35 cellular contexts compared by ENCODE assay signal in the genomic region with DNA sequence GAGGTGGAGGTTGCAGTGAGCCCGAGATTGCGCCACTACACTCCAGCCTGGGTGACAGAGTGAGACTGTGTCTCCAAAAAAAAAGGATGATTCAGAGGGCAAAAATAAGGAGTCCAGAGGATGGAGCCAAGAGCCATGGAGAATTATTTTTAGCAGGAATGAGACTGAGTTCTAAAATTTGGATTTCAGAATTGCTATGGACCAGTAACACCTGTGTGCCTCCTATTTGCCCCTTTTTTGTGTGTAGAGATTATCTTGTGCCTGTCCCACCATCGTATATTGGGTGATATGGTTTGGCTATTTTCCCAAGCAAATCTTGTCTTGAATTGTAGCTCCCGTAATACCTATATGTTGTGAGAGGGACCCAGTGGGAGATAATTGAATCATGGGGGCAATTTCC.
"Had no signal": no experiment of that assay in that cellular context is flagged by ENCODE, and none has a peak within 500 bp of the region (broad histone marks: within the 10 kb centered on the region; RNA-seq: fewer than 3 reads in every experiment).

No MANE protein-coding gene starts in this region.

- H3K9ac ChIP-seq: KMS-11 had no signal

- H3K27ac ChIP-seq: KMS-11 had no signal

- DNase-seq: Karpas-422, Kasumi-1, MG63, MM.1S, MV-4-11, NCI-H1048, NCI-H1092, NCI-H1092 treated with DMSO at 0.1 percent for 48 hours, NCI-H1105, NCI-H1105 treated with DMSO at 0.1 percent for 48 hours, NCI-H1417, NCI-H1417 treated with DMSO at 0.1 percent for 48 hours, NCI-H1436, NCI-H1436 treated with DMSO at 0.1 percent for 48 hours, NCI-H146, NCI-H1694, NCI-H1694 treated with DMSO at 0.1 percent for 48 hours, NCI-H187, NCI-H187 treated with DMSO at 0.1 percent for 48 hours, NCI-H1930, NCI-H2029, NCI-H2029 treated with DMSO at 0.1 percent for 48 hours, NCI-H2081, NCI-H2081 treated with DMSO at 0.1 percent for 48 hours, NCI-H2107, NCI-H2171, NCI-H2171 treated with DMSO at 0.1 percent for 48 hours, NCI-H2227 treated with DMSO at 0.1 percent for 48 hours, NCI-H226, NCI-H345, NCI-H446, NCI-H446 treated with DMSO at 0.1 percent for 48 hours, NCI-H510A, NCI-H510A treated with DMSO at 0.1 percent for 48 hours had no signal

- H3K36me3 ChIP-seq: MG63 had no signal

- H3K4me3 ChIP-seq: MG63 had no signal

- H3K27me3 ChIP-seq: MG63 had no signal

- H3K4me2 ChIP-seq: KMS-11 had no signal
